In genomic region chr1:204506969-204507316, GRCh38 we compare ENCODE assay signal across 8 cellular contexts. TPM values are rescaled to one million over a fixed set of nuclear protein-coding genes. Genes with fewer than 3 reads are reported as not detected.
DNase-seq lines count a peak whose midpoint lies in the region; ATAC-seq and TF ChIP-seq lines count a peak whose summit lies in the region.

No MANE protein-coding gene starts in this region.

- TF ChIP-seq CTCF in liver (IDR thresholded peaks at IDR 0.05; ENCODE audit: low read depth, low read length, missing input control), result no peak

- peak overlapping the region; percentile 20 to 54 (median 51) for H3K4me3 ChIP-seq in liver (ENCODE audit: low read depth in 1 of 3, low read length in 3 of 3)

- ATAC-seq in GM19328 (IDR thresholded peaks at IDR 0.05; ENCODE audit: unreplicated experiment) (peak; percentile 62), HG03457 (IDR thresholded peaks at IDR 0.05; ENCODE audit: unreplicated experiment) (peak; percentile 50)

- no peaks in the 10 kb centered on the region for H3K27me3 ChIP-seq in liver (ENCODE audit: control insufficient read depth in 4 of 4, insufficient read depth in 4 of 4, low read length in 3 of 4)

- H3K9ac ChIP-seq in liver (ENCODE audit: low read depth in 1 of 2, low read length in 2 of 2), result peak overlapping the region; percentile 18 to 90

- H3K27ac ChIP-seq in liver (ENCODE audit: low read depth in 1 of 2, low read length in 2 of 2), result peak overlapping the region; percentile 69 to 73

- H3K36me3 ChIP-seq in liver (ENCODE audit: control insufficient read depth in 4 of 4, insufficient read depth in 3 of 4, low read depth in 1 of 4, low read length in 3 of 4), result no peaks in the 10 kb centered on the region

- under 1% methylated on average over 13 of the region's 13 CpGs for WGBS in liver

- peaks cover 3 to 33% (median 16%) of the 10 kb centered on the region in 4 donors for H3K4me1 ChIP-seq in liver (ENCODE audit: control insufficient read depth in 4 of 4, insufficient read depth in 4 of 4, low read length in 3 of 4)

- TF ChIP-seq RAD21 in liver (IDR thresholded peaks at IDR 0.05), result no peak

- DNase-seq in Ammon's horn (ENCODE audit: low spot score), result peak; percentile 92
- DNase-seq in NCI-H524 treated with DMSO at 0.1 percent for 48 hours (lab: John Stamatoyannopoulos, UW), result peak; percentile 51
- DNase-seq in activated CD4-positive, alpha-beta T cell treated with anti-CD3 and anti-CD28 coated beads for 48 hours, result peak; percentile 92
- DNase-seq in dedifferentiated amniotic fluid mesenchymal stem cell (ENCODE audit: extremely low spot score), result peak; percentile 92
- peak; percentile 92 to 93 for DNase-seq in stimulated activated CD4-positive, alpha-beta T cell treated with anti-CD3 and anti-CD28 coated beads, Interleukin-2, amount 100 ng/mL, for 48 hours

- H3K9me3 ChIP-seq in liver (ENCODE audit: control insufficient read depth in 4 of 4, low read length in 3 of 4), result no peaks in the 10 kb centered on the region

TF ChIP-seq in liver, 16 proteins besides CTCF, POLR2A, EP300 and RAD21:
- TF ChIP-seq MAX (IDR thresholded peaks at IDR 0.05), result peak; percentile 42
- TF ChIP-seq FOXA2 (IDR thresholded peaks at IDR 0.05), result peak; percentile 47
- TF ChIP-seq RXRA (IDR thresholded peaks at IDR 0.05), result peak in 1 of 2 donors; percentile 41
- no peak for TF ChIP-seq TAF1 (conservative IDR thresholded peaks at IDR 0.05)
- no peak for TF ChIP-seq FOXA1 (IDR thresholded peaks at IDR 0.05)
- no peak for TF ChIP-seq YY1 (IDR thresholded peaks at IDR 0.05)
- TF ChIP-seq HNF4A (conservative IDR thresholded peaks at IDR 0.05), result peak; percentile 66 to 77
- peak in 1 of 2 donors; percentile 65 for TF ChIP-seq JUND (IDR thresholded peaks at IDR 0.05)
- TF ChIP-seq, protein P1, sequence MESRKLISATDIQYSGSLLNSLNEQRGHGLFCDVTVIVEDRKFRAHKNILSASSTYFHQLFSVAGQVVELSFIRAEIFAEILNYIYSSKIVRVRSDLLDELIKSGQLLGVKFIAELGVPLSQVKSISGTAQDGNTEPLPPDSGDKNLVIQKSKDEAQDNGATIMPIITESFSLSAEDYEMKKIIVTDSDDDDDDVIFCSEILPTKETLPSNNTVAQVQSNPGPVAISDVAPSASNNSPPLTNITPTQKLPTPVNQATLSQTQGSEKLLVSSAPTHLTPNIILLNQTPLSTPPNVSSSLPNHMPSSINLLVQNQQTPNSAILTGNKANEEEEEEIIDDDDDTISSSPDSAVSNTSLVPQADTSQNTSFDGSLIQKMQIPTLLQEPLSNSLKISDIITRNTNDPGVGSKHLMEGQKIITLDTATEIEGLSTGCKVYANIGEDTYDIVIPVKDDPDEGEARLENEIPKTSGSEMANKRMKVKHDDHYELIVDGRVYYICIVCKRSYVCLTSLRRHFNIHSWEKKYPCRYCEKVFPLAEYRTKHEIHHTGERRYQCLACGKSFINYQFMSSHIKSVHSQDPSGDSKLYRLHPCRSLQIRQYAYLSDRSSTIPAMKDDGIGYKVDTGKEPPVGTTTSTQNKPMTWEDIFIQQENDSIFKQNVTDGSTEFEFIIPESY (IDR thresholded peaks at IDR 0.05), result peak; percentile 52
- TF ChIP-seq, protein P2, sequence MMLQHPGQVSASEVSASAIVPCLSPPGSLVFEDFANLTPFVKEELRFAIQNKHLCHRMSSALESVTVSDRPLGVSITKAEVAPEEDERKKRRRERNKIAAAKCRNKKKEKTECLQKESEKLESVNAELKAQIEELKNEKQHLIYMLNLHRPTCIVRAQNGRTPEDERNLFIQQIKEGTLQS (IDR thresholded peaks at IDR 0.05), result peak; percentile 99
- peak; percentile 59 for TF ChIP-seq HNF4G (IDR thresholded peaks at IDR 0.05)
- TF ChIP-seq SP1 (IDR thresholded peaks at IDR 0.05), result peak; percentile 3
TF ChIP-seq in liver: peak in this region for 9.

RNA-seq across cellular contexts. Expression of gene MDM4, which starts 9.3 kb away (rescaled TPM):
- 10 to 100 TPM; 33.1 to 56.5 TPM for total RNA-seq in liver
- 10 to 100 TPM in 1 of 2 donors, 1 to 10 TPM in 1; 1.4 to 10.0 TPM for polyA plus RNA-seq in liver

RNA-seq across cellular contexts. Expression of gene PIK3C2B, which starts 12.3 kb away (rescaled TPM):
- total RNA-seq in liver, result 10 to 100 TPM in 1 of 2 donors, 1 to 10 TPM in 1; 6.8 to 14.9 TPM
- polyA plus RNA-seq in liver, result 1 to 10 TPM; 2.8 to 4.1 TPM

Comparison
In these comparisons a context has a peak if more than half of its experiments do, and no peak if none do; other contexts are left out.
1. Peak in every context shown above with its lines: DNase-seq, ATAC-seq, H3K4me3 ChIP-seq and H3K27ac ChIP-seq.